Comparison of ENCODE assay signal across 9 cellular contexts in genomic region chr3:52280046-52280445, GRCh38. TPM values are rescaled to one million over a fixed set of nuclear protein-coding genes. Genes with fewer than 3 reads are reported as not detected.
DNase-seq lines count a peak whose midpoint lies in the region; ATAC-seq lines count a peak whose summit lies in the region.
"Had no signal": no experiment of that assay in that cellular context is flagged by ENCODE, and none has a peak within 500 bp of the region (broad histone marks: within the 10 kb centered on the region; RNA-seq: fewer than 3 reads in every experiment).

No MANE protein-coding gene starts in this region.

- H3K4me1 ChIP-seq in CD4-positive, CD25-positive, alpha-beta regulatory T cell (ENCODE audit: control insufficient read depth, insufficient read depth, low read length, poor library complexity, severe bottlenecking): peaks cover 64% of the 10 kb centered on the region
- peaks cover 41 to 42% of the 10 kb centered on the region in 2 donors for H3K4me1 ChIP-seq in naive thymus-derived CD4-positive, alpha-beta T cell (ENCODE audit: control insufficient read depth in 2 of 2, insufficient read depth in 2 of 2, low read length in 2 of 2)

- H3K9me3 Mint-ChIP-seq in CD4-positive, CD25-positive, alpha-beta regulatory T cell: no peaks in the 10 kb centered on the region
- no peaks in the 10 kb centered on the region for H3K9me3 Mint-ChIP-seq in central memory CD8-positive, alpha-beta T cell
- H3K9me3 Mint-ChIP-seq in naive thymus-derived CD4-positive, alpha-beta T cell: peaks cover 0 to 3% (median 0%) of the 10 kb centered on the region in 11 donors

- no peak for DNase-seq in CD4-positive, CD25-positive, alpha-beta regulatory T cell
- DNase-seq in NCI-H2029 treated with DMSO at 0.1 percent for 48 hours (lab: John Stamatoyannopoulos, UW) (peak; percentile 72), HUDEP-2 (lab: John Stamatoyannopoulos, UW; ENCODE audit: unreplicated experiment in 76 of 76) (no peak), middle frontal gyrus (ENCODE audit: extremely low spot score, low spot score) (no peak), SW480 (ENCODE audit: low spot score) (no peak)
- no peak for DNase-seq in central memory CD8-positive, alpha-beta T cell (ENCODE audit: low spot score in 2 of 2)
- DNase-seq in naive thymus-derived CD4-positive, alpha-beta T cell: no peak
- no peak for DNase-seq in activated CD4-positive, alpha-beta T cell treated with anti-CD3 and anti-CD28 coated beads for 1 hour

- peak overlapping the region; percentile 97 to 99 (median 98) for H3K4me3 Mint-ChIP-seq in CD4-positive, CD25-positive, alpha-beta regulatory T cell
- peak overlapping the region; percentile 95 for H3K4me3 Mint-ChIP-seq in central memory CD8-positive, alpha-beta T cell
- H3K4me3 Mint-ChIP-seq in naive thymus-derived CD4-positive, alpha-beta T cell: peak overlapping the region; percentile 91 to 99 (median 98)

- no peaks in the 10 kb centered on the region for H3K36me3 ChIP-seq in CD4-positive, CD25-positive, alpha-beta regulatory T cell (ENCODE audit: control insufficient read depth, insufficient read depth, low read length)
- H3K36me3 ChIP-seq in naive thymus-derived CD4-positive, alpha-beta T cell (ENCODE audit: control insufficient read depth in 2 of 3, insufficient read depth in 3 of 3, low read length in 3 of 3): peaks cover 0 to 11% (median 0%) of the 10 kb centered on the region in 3 experiments

- H3K36me3 Mint-ChIP-seq in CD4-positive, CD25-positive, alpha-beta regulatory T cell: peaks cover 10% of the 10 kb centered on the region
- peaks cover 34% of the 10 kb centered on the region for H3K36me3 Mint-ChIP-seq in central memory CD8-positive, alpha-beta T cell (ENCODE audit: insufficient read depth)
- peaks cover 6 to 28% (median 12%) of the 10 kb centered on the region in 5 donors for H3K36me3 Mint-ChIP-seq in naive thymus-derived CD4-positive, alpha-beta T cell

- POLR2A ChIA-PET in naive thymus-derived CD4-positive, alpha-beta T cell (lab: Charles Lee): interaction anchor here (1.3 to 21.6 kb wide), 4 partner anchors 9 to 223 kb away, joined by 4 to 1418 read pairs (median 140); partner anchors contain the start of genes DUSP7, GLYCTK, PPM1M and TLR9

- no peaks in the 10 kb centered on the region for H3K27me3 Mint-ChIP-seq in CD4-positive, CD25-positive, alpha-beta regulatory T cell
- H3K27me3 Mint-ChIP-seq in central memory CD8-positive, alpha-beta T cell: no peaks in the 10 kb centered on the region
- no peaks in the 10 kb centered on the region for H3K27me3 Mint-ChIP-seq in naive thymus-derived CD4-positive, alpha-beta T cell

- H3K27ac Mint-ChIP-seq in CD4-positive, CD25-positive, alpha-beta regulatory T cell: peak overlapping the region; percentile 12 to 99 (median 98)
- peak overlapping the region; percentile 94 for H3K27ac Mint-ChIP-seq in central memory CD8-positive, alpha-beta T cell (ENCODE audit: low read depth)
- H3K27ac Mint-ChIP-seq in naive thymus-derived CD4-positive, alpha-beta T cell: peak overlapping the region; percentile 93 to 99 (median 99)

- peak overlapping the region; percentile 92 for H3K27ac ChIP-seq in CD4-positive, CD25-positive, alpha-beta regulatory T cell (ENCODE audit: insufficient read depth, low read length, poor library complexity, severe bottlenecking)
- H3K27ac ChIP-seq in naive thymus-derived CD4-positive, alpha-beta T cell (ENCODE audit: low read depth, low read length): peak overlapping the region; percentile 96

- H3K4me1 Mint-ChIP-seq in CD4-positive, CD25-positive, alpha-beta regulatory T cell: peaks cover 16 to 73% (median 45%) of the 10 kb centered on the region in 4 donors
- peaks cover 65% of the 10 kb centered on the region for H3K4me1 Mint-ChIP-seq in central memory CD8-positive, alpha-beta T cell
- peaks cover 30 to 74% (median 65%) of the 10 kb centered on the region in 7 donors for H3K4me1 Mint-ChIP-seq in naive thymus-derived CD4-positive, alpha-beta T cell

- no peak for ATAC-seq in CD4-positive, CD25-positive, alpha-beta regulatory T cell (ENCODE audit: low read depth in 2 of 2)
- no peak for ATAC-seq in central memory CD8-positive, alpha-beta T cell (replicated peaks; ENCODE audit: extremely low read depth, poor library complexity, severe bottlenecking)
- no peak for ATAC-seq in naive thymus-derived CD4-positive, alpha-beta T cell
- ATAC-seq: GM12878 had no signal

- H3K27me3 ChIP-seq in CD4-positive, CD25-positive, alpha-beta regulatory T cell (ENCODE audit: control insufficient read depth, insufficient read depth, low read length): no peaks in the 10 kb centered on the region
- H3K27me3 ChIP-seq in naive thymus-derived CD4-positive, alpha-beta T cell (ENCODE audit: control insufficient read depth in 2 of 2, insufficient read depth in 2 of 2, low read length in 2 of 2): no peaks in the 10 kb centered on the region

- no peaks in the 10 kb centered on the region for H3K9me3 ChIP-seq in CD4-positive, CD25-positive, alpha-beta regulatory T cell (ENCODE audit: control insufficient read depth in 2 of 2, low read length in 2 of 2)
- H3K9me3 ChIP-seq in naive thymus-derived CD4-positive, alpha-beta T cell (ENCODE audit: control insufficient read depth in 2 of 3, low read length in 3 of 3): no peaks in the 10 kb centered on the region

- intact Hi-C loops in naive thymus-derived CD4-positive, alpha-beta T cell (cut with micrococcal nuclease): no loop called here

- CTCF ChIA-PET in naive thymus-derived CD4-positive, alpha-beta T cell (lab: Charles Lee): interaction anchor here (0.6 to 9.4 kb wide), 10 partner anchors 9 to 153 kb away, joined by 3 to 126 read pairs (median 9); partner anchors contain the start of genes GLYCTK and TWF2

- H3K4me3 ChIP-seq in CD4-positive, CD25-positive, alpha-beta regulatory T cell (ENCODE audit: low read depth, low read length): peak overlapping the region; percentile 66
- H3K4me3 ChIP-seq in naive thymus-derived CD4-positive, alpha-beta T cell (ENCODE audit: low read length): peak overlapping the region; percentile 92

RNA-seq across cellular contexts. Expression of gene WDR82, which starts 1.6 kb away (rescaled TPM):
- 116 TPM for total RNA-seq in CD4-positive, CD25-positive, alpha-beta regulatory T cell
- polyA plus RNA-seq in CD4-positive, CD25-positive, alpha-beta regulatory T cell: 100 to 1,000 TPM in 2 of 4 donors, 10 to 100 TPM in 2; 85.9 to 111 (median 103) TPM
- total RNA-seq in naive thymus-derived CD4-positive, alpha-beta T cell: 100 to 1,000 TPM; 112 to 161 (median 135) TPM
- 100 to 1,000 TPM; 127 to 181 TPM for polyA plus RNA-seq in naive thymus-derived CD4-positive, alpha-beta T cell

RNA-seq across cellular contexts. Expression of gene GLYCTK, which starts 7.6 kb away (rescaled TPM):
- total RNA-seq in CD4-positive, CD25-positive, alpha-beta regulatory T cell: 41.8 TPM
- polyA plus RNA-seq in CD4-positive, CD25-positive, alpha-beta regulatory T cell: 10 to 100 TPM; 11.1 to 17.9 (median 13.1) TPM
- total RNA-seq in naive thymus-derived CD4-positive, alpha-beta T cell: 10 to 100 TPM; 24.3 to 38.3 (median 32.8) TPM
- polyA plus RNA-seq in naive thymus-derived CD4-positive, alpha-beta T cell: 10 to 100 TPM in 1 of 2 donors, 1 to 10 TPM in 1; 8.0 to 15.5 TPM

RNA-seq across cellular contexts. Expression of gene PPM1M, which starts 34.5 kb away (rescaled TPM):
- 80.7 TPM for total RNA-seq in CD4-positive, CD25-positive, alpha-beta regulatory T cell
- 100 to 1,000 TPM in 1 of 4 donors, 10 to 100 TPM in 3; 55.5 to 104 (median 74.9) TPM for polyA plus RNA-seq in CD4-positive, CD25-positive, alpha-beta regulatory T cell
- 10 to 100 TPM; 55.8 to 81.0 (median 74.5) TPM for total RNA-seq in naive thymus-derived CD4-positive, alpha-beta T cell
- 100 to 1,000 TPM in 1 of 2 donors, 10 to 100 TPM in 1; 68.8 to 135 TPM for polyA plus RNA-seq in naive thymus-derived CD4-positive, alpha-beta T cell

RNA-seq across cellular contexts. Expression of gene DNAH1, which starts 36.1 kb away (rescaled TPM):
- total RNA-seq in CD4-positive, CD25-positive, alpha-beta regulatory T cell: 59.8 TPM
- 1 to 10 TPM in 1 of 4 donors, under 1 TPM in 3; 0.39 to 1.1 (median 0.58) TPM for polyA plus RNA-seq in CD4-positive, CD25-positive, alpha-beta regulatory T cell
- 10 to 100 TPM; 32.1 to 69.2 (median 49.0) TPM for total RNA-seq in naive thymus-derived CD4-positive, alpha-beta T cell
- polyA plus RNA-seq in naive thymus-derived CD4-positive, alpha-beta T cell: 1 to 10 TPM in 1 of 2 donors, under 1 TPM in 1; 0.35 to 1.7 TPM

RNA-seq across cellular contexts. Expression of gene TWF2, which starts 41.1 kb away (rescaled TPM):
- total RNA-seq in CD4-positive, CD25-positive, alpha-beta regulatory T cell: 62.4 TPM
- polyA plus RNA-seq in CD4-positive, CD25-positive, alpha-beta regulatory T cell: 100 to 1,000 TPM; 116 to 142 (median 131) TPM
- 100 to 1,000 TPM in 1 of 5 experiments, 10 to 100 TPM in 4; 38.7 to 110 (median 63.7) TPM for total RNA-seq in naive thymus-derived CD4-positive, alpha-beta T cell
- polyA plus RNA-seq in naive thymus-derived CD4-positive, alpha-beta T cell: 100 to 1,000 TPM; 104 to 147 TPM
